In genomic region chr19:10518444-10519361, GRCh38 we compare ENCODE assay signal across 10 cellular contexts. TPM values are rescaled to one million over a fixed set of nuclear protein-coding genes. Genes with fewer than 3 reads are reported as not detected.
DNase-seq lines count a peak whose midpoint lies in the region; ATAC-seq and TF ChIP-seq lines count a peak whose summit lies in the region.
"Had no signal": no experiment of that assay in that cellular context is flagged by ENCODE, and none has a peak within 500 bp of the region (broad histone marks: within the 10 kb centered on the region; RNA-seq: fewer than 3 reads in every experiment).

No MANE protein-coding gene starts in this region.

- peak overlapping the region; percentile 91 for H2AFZ ChIP-seq in IMR-90 (replicated peaks; ENCODE audit: low read length, poor library complexity)

- H2BK20ac ChIP-seq in IMR-90 (ENCODE audit: low read depth, low read length), result no peak overlapping the region

- no TSS peak for BruUV-seq in IMR-90 (replicated peaks; lab: Mats Ljungman, UMichigan)

- no peaks in the 10 kb centered on the region for H3K9me3 Mint-ChIP-seq in CD4-positive, alpha-beta T cell
- H3K9me3 Mint-ChIP-seq in naive thymus-derived CD8-positive, alpha-beta T cell, result peaks cover 0 to 3% (median 0%) of the 10 kb centered on the region in 9 donors

- peaks cover 48% of the 10 kb centered on the region for H3K27me3 ChIP-seq in CD4-positive, alpha-beta T cell (ENCODE audit: control insufficient read depth, insufficient read depth, low read length)
- H3K27me3 ChIP-seq in IMR-90 (ENCODE audit: control insufficient read depth, insufficient read depth, low read length) (peaks cover 50% of the 10 kb centered on the region), body of pancreas (no peaks in the 10 kb centered on the region), WERI-Rb-1 (ENCODE audit: insufficient read depth, low read depth, severe bottlenecking) (no peaks in the 10 kb centered on the region)

- no peak overlapping the region for H4K91ac ChIP-seq in IMR-90 (ENCODE audit: insufficient read depth, low read depth, low read length)

- no peaks in the 10 kb centered on the region for H3K9me3 ChIP-seq in CD4-positive, alpha-beta T cell (ENCODE audit: control insufficient read depth, low read length)
- H3K9me3 ChIP-seq in IMR-90 (ENCODE audit: control insufficient read depth, insufficient read depth, low read length) (no peaks in the 10 kb centered on the region), body of pancreas (no peaks in the 10 kb centered on the region), WERI-Rb-1 (ENCODE audit: severe bottlenecking) (no peaks in the 10 kb centered on the region)

- TF ChIP-seq POLR2A in IMR-90 (IDR thresholded peaks at IDR 0.05; ENCODE audit: low read depth, low read length) (no peak), body of pancreas (IDR thresholded peaks at IDR 0.05) (no peak)

- no peak for TF ChIP-seq RAD21 in IMR-90 (IDR thresholded peaks at IDR 0.05; ENCODE audit: low read length)

- no peak overlapping the region for H4K5ac ChIP-seq in IMR-90 (ENCODE audit: low read depth, low read length)

- no peak overlapping the region for H2BK15ac ChIP-seq in IMR-90 (ENCODE audit: low read depth, low read length)

- H3K4me1 Mint-ChIP-seq in CD4-positive, alpha-beta T cell (ENCODE audit: low read depth), result peaks cover 24% of the 10 kb centered on the region
- peaks cover 13 to 43% (median 34%) of the 10 kb centered on the region in 4 donors for H3K4me1 Mint-ChIP-seq in naive thymus-derived CD8-positive, alpha-beta T cell

- no peak overlapping the region for H3K27ac Mint-ChIP-seq in CD4-positive, alpha-beta T cell
- H3K27ac Mint-ChIP-seq in naive thymus-derived CD8-positive, alpha-beta T cell, result peak overlapping the region in 6 of 10 donors; percentile 7 to 95 (median 67)

- peak overlapping the region; percentile 52 for H3K23ac ChIP-seq in IMR-90 (ENCODE audit: low read depth, low read length)

- no peak overlapping the region for H2BK5ac ChIP-seq in IMR-90 (ENCODE audit: low read depth, low read length, poor library complexity, severe bottlenecking)

- in situ Hi-C loops in IMR-90 (cut with MboI; ENCODE audit: low sequenced_read_pairs), result no loop called here

- ATAC-seq in CD4-positive, alpha-beta T cell (ENCODE audit: poor library complexity), result no peak
- no peak; the same call in 1 of the 2 replicates for ATAC-seq in IMR-90 (ENCODE audit: low read depth)
- ATAC-seq in body of pancreas, result no peak
- peak in 1 of 2 donors; percentile 6 for ATAC-seq in naive thymus-derived CD8-positive, alpha-beta T cell
- ATAC-seq in HG03565 (IDR thresholded peaks at IDR 0.05; ENCODE audit: unreplicated experiment), result no peak
- no peak for ATAC-seq in GM21717 (IDR thresholded peaks at IDR 0.05; ENCODE audit: unreplicated experiment)

- peaks cover 4% of the 10 kb centered on the region for H3K4me1 ChIP-seq in IMR-90 (ENCODE audit: control insufficient read depth, insufficient read depth, low read length)
- H3K4me1 ChIP-seq in body of pancreas, result peaks cover 61% of the 10 kb centered on the region

- H4K8ac ChIP-seq in IMR-90 (ENCODE audit: low read depth in 2 of 2, low read length in 2 of 2), result no peak overlapping the region; a peak in 1 of 4 replicates

- H2AK5ac ChIP-seq in IMR-90 (ENCODE audit: low read depth, low read length), result no peak overlapping the region

- no peak for TF ChIP-seq CTCF in CD4-positive, alpha-beta T cell (IDR thresholded peaks at IDR 0.05)
- TF ChIP-seq CTCF in IMR-90 (conservative IDR thresholded peaks at IDR 0.05; ENCODE audit: low read depth, low read length), result no peak
- no peak for TF ChIP-seq CTCF in body of pancreas (IDR thresholded peaks at IDR 0.05)
- no peak for TF ChIP-seq CTCF in WERI-Rb-1 (IDR thresholded peaks at IDR 0.05; ENCODE audit: low read depth, low read length)

- intact Hi-C loops in CD4-positive, alpha-beta T cell (cut with DNase I, micrococcal nuclease), result no loop called here
- intact Hi-C loops in IMR-90 (cut with micrococcal nuclease) (no loop called here), body of pancreas (cut with DNase I) (no loop called here), posterior vena cava (cut with DNase I) (loop anchor here in 1 of 2 donors (2.0 kb wide), 1 partner anchor 34 kb away; no protein-coding TSS in a partner anchor)

- H3K4me3 ChIP-seq in IMR-90 (ENCODE audit: insufficient read depth, low read depth, low read length) (no peak overlapping the region), body of pancreas (no peak overlapping the region), WERI-Rb-1 (ENCODE audit: low read depth, low read length) (no peak overlapping the region)

- no peak overlapping the region for H3K9ac ChIP-seq in IMR-90 (ENCODE audit: low read depth, low read length)

- no peak overlapping the region for H2BK120ac ChIP-seq in IMR-90 (ENCODE audit: low read depth, low read length)

- H3K4me3 Mint-ChIP-seq in CD4-positive, alpha-beta T cell, result peak overlapping the region; percentile 71
- peak overlapping the region; percentile 70 to 84 (median 76) for H3K4me3 Mint-ChIP-seq in naive thymus-derived CD8-positive, alpha-beta T cell

- no peaks in the 10 kb centered on the region for H4K20me1 ChIP-seq in IMR-90 (ENCODE audit: insufficient read depth, low read length)

- H3K4ac ChIP-seq in IMR-90 (ENCODE audit: low read depth, low read length), result peak overlapping the region; percentile 18; the same call in 1 of the 2 replicates

- no peak overlapping the region for H3K18ac ChIP-seq in IMR-90 (ENCODE audit: low read depth, low read length)

- H3K4me2 ChIP-seq in IMR-90 (ENCODE audit: low read depth, low read length), result peak overlapping the region; percentile 86; the same call in 1 of the 2 replicates

- H3K36me3 ChIP-seq in IMR-90 (ENCODE audit: control insufficient read depth, insufficient read depth, low read length) (no peaks in the 10 kb centered on the region), body of pancreas (replicated peaks in 1 of 2; ENCODE audit: insufficient read depth in 1 of 2, low read depth in 2 of 2) (no peaks in the 10 kb centered on the region), WERI-Rb-1 (no peaks in the 10 kb centered on the region)

- H3K27me3 Mint-ChIP-seq in CD4-positive, alpha-beta T cell, result peaks cover 55% of the 10 kb centered on the region
- peaks cover 27 to 59% (median 37%) of the 10 kb centered on the region in 5 donors for H3K27me3 Mint-ChIP-seq in naive thymus-derived CD8-positive, alpha-beta T cell

- no peaks in the 10 kb centered on the region for H3K9me1 ChIP-seq in IMR-90 (ENCODE audit: insufficient read depth, low read length)

- WGBS in IMR-90 (ENCODE audit: extremely low coverage in 2 of 2, insufficient read length in 1 of 2), 2 experiments, result 19% methylated on average over 9 of the region's 33 CpGs; no CpG with 5 or more reads in 1 of the 2 experiments
- 18 to 23% methylated on average over 28 to 33 of the region's 33 CpGs for WGBS in body of pancreas, 2 donors

- no peaks in the 10 kb centered on the region for H3K36me3 Mint-ChIP-seq in CD4-positive, alpha-beta T cell (ENCODE audit: low read depth)
- H3K36me3 Mint-ChIP-seq in naive thymus-derived CD8-positive, alpha-beta T cell, result no peaks in the 10 kb centered on the region

- H3K79me1 ChIP-seq in IMR-90 (ENCODE audit: low read depth in 1 of 2, low read length in 2 of 2), result no peaks in the 10 kb centered on the region

- peak overlapping the region; percentile 31 for H2AK9ac ChIP-seq in IMR-90 (replicated peaks; ENCODE audit: low read depth, low read length, poor library complexity)

- no peak overlapping the region for H3K27ac ChIP-seq in CD4-positive, alpha-beta T cell (ENCODE audit: low read depth, low read length)
- H3K27ac ChIP-seq in IMR-90 (ENCODE audit: insufficient read depth, low read length) (no peak overlapping the region), body of pancreas (peak overlapping the region in 1 of 4 donors; percentile 44), WERI-Rb-1 (no peak overlapping the region)

- no peak overlapping the region for H3K56ac ChIP-seq in IMR-90 (ENCODE audit: extremely low read depth, insufficient read depth, low read length)

- DNase-seq in CD4-positive, alpha-beta T cell, result no peak
- no peak for DNase-seq in IMR-90
- DNase-seq in body of pancreas, result peak in 3 of 4 donors; percentile 42 to 63 (median 51)
- peak in 2 of 10 donors; percentile 14 to 65 for DNase-seq in naive thymus-derived CD8-positive, alpha-beta T cell
- DNase-seq in WERI-Rb-1, result no peak
- no peak for DNase-seq in posterior vena cava (ENCODE audit: low spot score)
- DNase-seq: activated naive CD4-positive, alpha-beta T cell treated with Interleukin-2 at 50 U/mL for 16 hours; NCI-H774 had no signal

- POLR2A ChIA-PET in CD4-positive, alpha-beta T cell (lab: Charles Lee), result no interaction called here
- POLR2A ChIA-PET in IMR-90 (lab: Charles Lee; ENCODE audit: unreplicated experiment), result no interaction called here
- POLR2A ChIA-PET in naive thymus-derived CD8-positive, alpha-beta T cell (lab: Charles Lee), result interaction anchor here (0.5 to 0.7 kb wide), 4 partner anchors 53 to 214 kb away, joined by 3 to 4 read pairs (median 4); no protein-coding TSS in a partner anchor

- CTCF ChIA-PET in CD4-positive, alpha-beta T cell (lab: Charles Lee), result no interaction called here
- CTCF ChIA-PET in IMR-90 (lab: Yijun Ruan, JAX), result interaction anchor here (0.7 kb wide), 1 partner anchor 23 kb away, joined by 4 read pairs; no protein-coding TSS in a partner anchor

- dilution Hi-C loops in IMR-90 (cut with HindIII; ENCODE audit: low sequenced_read_pairs, unreplicated experiment), result no loop called here

- no peak overlapping the region for H3K14ac ChIP-seq in IMR-90 (replicated peaks; ENCODE audit: low read depth, low read length)

RNA-seq across cellular contexts. Expression of gene S1PR5, which starts 1.5 kb away (rescaled TPM):
- under 1 TPM; 0.55 to 0.92 TPM for total RNA-seq in CD4-positive, alpha-beta T cell
- total RNA-seq in IMR-90 (2012; rRNA removed) (0.36 and 0.56 TPM in 2 replicates), body of pancreas (1 to 10 TPM; 1.0 to 1.6 TPM), posterior vena cava (not detected)
- 0.55 and 0.59 TPM in 2 replicates for polyA plus RNA-seq in IMR-90 (2012; rRNA removed)
- 0.31 and 0.86 TPM in 2 replicates for polyA plus RNA-seq in IMR-90 (2012; cell fraction: cytosol; rRNA removed)
- 0.10 and 0.45 TPM in 2 replicates for polyA plus RNA-seq in IMR-90 (2012; cell fraction: nucleus; rRNA removed; ENCODE audit: low replicate concordance)
- under 1 TPM; 0.81 to 0.85 TPM for total RNA-seq in naive thymus-derived CD8-positive, alpha-beta T cell
- 10 to 100 TPM in 1 of 3 donors, 1 to 10 TPM in 1, under 1 TPM in 1; 0.99 to 77.2 (median 2.1) TPM for polyA plus RNA-seq in naive thymus-derived CD8-positive, alpha-beta T cell

RNA-seq across cellular contexts. Expression of gene KEAP1, which starts 15.5 kb away (rescaled TPM):
- total RNA-seq in CD4-positive, alpha-beta T cell, result 10 to 100 TPM; 10.5 to 11.6 TPM
- total RNA-seq in IMR-90 (2012; rRNA removed) (68.0 and 81.6 TPM in 2 replicates), body of pancreas (10 to 100 TPM; 30.9 to 37.6 TPM), posterior vena cava (10 to 100 TPM; 37.4 to 48.1 TPM)
- polyA plus RNA-seq in IMR-90 (2012; rRNA removed), result 63.4 and 64.2 TPM in 2 replicates
- polyA plus RNA-seq in IMR-90 (2012; cell fraction: cytosol; rRNA removed), result 43.8 and 70.9 TPM in 2 replicates
- polyA plus RNA-seq in IMR-90 (2012; cell fraction: nucleus; rRNA removed; ENCODE audit: low replicate concordance), result 41.2 and 114 TPM in 2 replicates
- 10 to 100 TPM; 34.6 to 35.2 TPM for total RNA-seq in naive thymus-derived CD8-positive, alpha-beta T cell
- polyA plus RNA-seq in naive thymus-derived CD8-positive, alpha-beta T cell, result 10 to 100 TPM; 15.1 to 25.7 (median 20.1) TPM

RNA-seq across cellular contexts. Expression of gene ATG4D, which starts 25.0 kb away (rescaled TPM):
- total RNA-seq in CD4-positive, alpha-beta T cell, result 10 to 100 TPM; 81.1 to 84.6 TPM
- total RNA-seq in IMR-90 (2012; rRNA removed) (8.2 and 9.2 TPM in 2 replicates), body of pancreas (10 to 100 TPM; 20.4 to 23.3 TPM), posterior vena cava (10 to 100 TPM; 14.2 to 14.8 TPM)
- polyA plus RNA-seq in IMR-90 (2012; rRNA removed), result 21.8 and 22.0 TPM in 2 replicates
- 14.2 and 23.7 TPM in 2 replicates for polyA plus RNA-seq in IMR-90 (2012; cell fraction: cytosol; rRNA removed)
- 67.7 and 136 TPM in 2 replicates for polyA plus RNA-seq in IMR-90 (2012; cell fraction: nucleus; rRNA removed; ENCODE audit: low replicate concordance)
- total RNA-seq in naive thymus-derived CD8-positive, alpha-beta T cell, result 10 to 100 TPM; 52.0 to 53.4 TPM
- polyA plus RNA-seq in naive thymus-derived CD8-positive, alpha-beta T cell, result 10 to 100 TPM in 2 of 3 donors, 1 to 10 TPM in 1; 9.2 to 19.3 (median 12.2) TPM

RNA-seq across cellular contexts. Expression of gene KRI1, which starts 47.1 kb away (rescaled TPM):
- total RNA-seq in CD4-positive, alpha-beta T cell, result 10 to 100 TPM; 36.8 to 39.6 TPM
- total RNA-seq in IMR-90 (2012; rRNA removed), result 5.7 and 7.8 TPM in 2 replicates
- 12.9 and 13.3 TPM in 2 replicates for polyA plus RNA-seq in IMR-90 (2012; rRNA removed)
- polyA plus RNA-seq in IMR-90 (2012; cell fraction: cytosol; rRNA removed), result 7.1 and 11.1 TPM in 2 replicates
- polyA plus RNA-seq in IMR-90 (2012; cell fraction: nucleus; rRNA removed; ENCODE audit: low replicate concordance), result 50.6 and 58.6 TPM in 2 replicates
- total RNA-seq in body of pancreas, result 10 to 100 TPM; 24.1 to 28.8 TPM
- 10 to 100 TPM; 57.8 to 68.4 TPM for total RNA-seq in naive thymus-derived CD8-positive, alpha-beta T cell
- polyA plus RNA-seq in naive thymus-derived CD8-positive, alpha-beta T cell, result 10 to 100 TPM; 12.8 to 46.9 (median 20.9) TPM
- total RNA-seq in posterior vena cava, result 10 to 100 TPM; 15.1 to 16.5 TPM

RNA-seq across cellular contexts. Expression of gene CDKN2D, which starts 50.1 kb away (rescaled TPM):
- 10 to 100 TPM; 83.3 to 84.0 TPM for total RNA-seq in CD4-positive, alpha-beta T cell
- 3.6 and 3.9 TPM in 2 replicates for total RNA-seq in IMR-90 (2012; rRNA removed)
- 8.5 and 9.3 TPM in 2 replicates for polyA plus RNA-seq in IMR-90 (2012; rRNA removed)
- 3.6 and 11.0 TPM in 2 replicates for polyA plus RNA-seq in IMR-90 (2012; cell fraction: cytosol; rRNA removed)
- polyA plus RNA-seq in IMR-90 (2012; cell fraction: nucleus; rRNA removed; ENCODE audit: low replicate concordance), result 3.6 and 5.5 TPM in 2 replicates
- total RNA-seq in body of pancreas, result 1 to 10 TPM; 2.6 to 4.9 TPM
- total RNA-seq in naive thymus-derived CD8-positive, alpha-beta T cell, result 10 to 100 TPM; 27.2 to 28.1 TPM
- 100 to 1,000 TPM in 2 of 3 donors, 10 to 100 TPM in 1; 81.6 to 145 (median 108) TPM for polyA plus RNA-seq in naive thymus-derived CD8-positive, alpha-beta T cell
- total RNA-seq in posterior vena cava, result 10 to 100 TPM in 1 of 2 donors, 1 to 10 TPM in 1; 8.1 to 15.0 TPM

Comparison
In these comparisons a context has a peak if more than half of its experiments do, and no peak if none do; other contexts are left out.
1. DNase-seq: peak in body of pancreas (3 of 4); none in CD4-positive, alpha-beta T cell (0 of 10), IMR-90 (single experiment), WERI-Rb-1 (single experiment) and posterior vena cava (single experiment).